2 cellular contexts compared by ENCODE assay signal in the genomic region with DNA sequence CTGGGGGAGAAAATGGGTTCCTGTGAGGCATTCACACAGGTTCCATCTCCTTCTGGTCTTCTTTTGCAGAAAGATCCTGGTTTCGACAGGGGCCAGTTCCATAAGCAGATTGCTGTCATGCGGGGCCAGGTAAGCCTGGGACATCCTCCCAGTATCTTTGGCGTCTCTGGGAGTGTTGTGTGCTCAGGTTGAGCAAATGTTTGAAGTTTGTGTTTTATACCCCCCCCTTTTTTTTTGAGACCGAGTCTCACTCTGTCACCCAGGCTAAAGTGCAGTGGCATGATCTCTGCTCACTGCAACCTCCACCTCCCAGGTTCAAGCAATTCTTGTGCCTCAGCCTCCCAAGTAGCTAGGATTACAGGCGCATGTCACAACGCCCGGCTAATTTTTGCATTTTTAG.
A peak's percentile ranks its signal among the peaks of the same experiment; 100 is the strongest.
TF ChIP-seq lines count a peak whose summit lies in the region.

No MANE protein-coding gene starts in this region.

TF ChIP-seq in liver, 16 proteins besides CTCF, POLR2A, EP300 and RAD21:
- TF ChIP-seq, protein P1, sequence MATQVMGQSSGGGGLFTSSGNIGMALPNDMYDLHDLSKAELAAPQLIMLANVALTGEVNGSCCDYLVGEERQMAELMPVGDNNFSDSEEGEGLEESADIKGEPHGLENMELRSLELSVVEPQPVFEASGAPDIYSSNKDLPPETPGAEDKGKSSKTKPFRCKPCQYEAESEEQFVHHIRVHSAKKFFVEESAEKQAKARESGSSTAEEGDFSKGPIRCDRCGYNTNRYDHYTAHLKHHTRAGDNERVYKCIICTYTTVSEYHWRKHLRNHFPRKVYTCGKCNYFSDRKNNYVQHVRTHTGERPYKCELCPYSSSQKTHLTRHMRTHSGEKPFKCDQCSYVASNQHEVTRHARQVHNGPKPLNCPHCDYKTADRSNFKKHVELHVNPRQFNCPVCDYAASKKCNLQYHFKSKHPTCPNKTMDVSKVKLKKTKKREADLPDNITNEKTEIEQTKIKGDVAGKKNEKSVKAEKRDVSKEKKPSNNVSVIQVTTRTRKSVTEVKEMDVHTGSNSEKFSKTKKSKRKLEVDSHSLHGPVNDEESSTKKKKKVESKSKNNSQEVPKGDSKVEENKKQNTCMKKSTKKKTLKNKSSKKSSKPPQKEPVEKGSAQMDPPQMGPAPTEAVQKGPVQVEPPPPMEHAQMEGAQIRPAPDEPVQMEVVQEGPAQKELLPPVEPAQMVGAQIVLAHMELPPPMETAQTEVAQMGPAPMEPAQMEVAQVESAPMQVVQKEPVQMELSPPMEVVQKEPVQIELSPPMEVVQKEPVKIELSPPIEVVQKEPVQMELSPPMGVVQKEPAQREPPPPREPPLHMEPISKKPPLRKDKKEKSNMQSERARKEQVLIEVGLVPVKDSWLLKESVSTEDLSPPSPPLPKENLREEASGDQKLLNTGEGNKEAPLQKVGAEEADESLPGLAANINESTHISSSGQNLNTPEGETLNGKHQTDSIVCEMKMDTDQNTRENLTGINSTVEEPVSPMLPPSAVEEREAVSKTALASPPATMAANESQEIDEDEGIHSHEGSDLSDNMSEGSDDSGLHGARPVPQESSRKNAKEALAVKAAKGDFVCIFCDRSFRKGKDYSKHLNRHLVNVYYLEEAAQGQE (IDR thresholded peaks at IDR 0.05): no peak
- TF ChIP-seq HNF4A (conservative IDR thresholded peaks at IDR 0.05): peak; percentile 75 to 85
- peak; percentile 30 to 56 for TF ChIP-seq RXRA (IDR thresholded peaks at IDR 0.05)
- TF ChIP-seq SP1 (IDR thresholded peaks at IDR 0.05): peak; percentile 24

TF ChIP-seq in HepG2, 621 proteins besides CTCF, POLR2A, EP300 and RAD21:
- TF ChIP-seq AGO2 (optimal IDR thresholded peaks at IDR 0.05; ENCODE audit: low read depth, low read length) (no peak), TRAFD1 (CRISPR knock-in tag; IDR thresholded peaks at IDR 0.05; ENCODE audit: borderline replicate concordance) (no peak), ZNF567 (CRISPR knock-in tag; IDR thresholded peaks at IDR 0.05; ENCODE audit: borderline replicate concordance) (no peak), ZKSCAN8 (CRISPR knock-in tag; IDR thresholded peaks at IDR 0.05; ENCODE audit: borderline replicate concordance) (no peak), ATF7-NPFF (CRISPR knock-in tag; IDR thresholded peaks at IDR 0.05; ENCODE audit: low read depth) (no peak), ZEB1 (IDR thresholded peaks at IDR 0.05; ENCODE audit: insufficient replicate concordance, low read depth) (no peak), GABPA (IDR thresholded peaks at IDR 0.05; ENCODE audit: low read depth, low read length) (no peak), GABPA (CRISPR knock-in tag; IDR thresholded peaks at IDR 0.05; ENCODE audit: low read depth) (no peak), ZSCAN22 (CRISPR knock-in tag; IDR thresholded peaks at IDR 0.05) (no peak), SOX5 (CRISPR knock-in tag; IDR thresholded peaks at IDR 0.05; ENCODE audit: borderline replicate concordance) (no peak), MIER3 (CRISPR knock-in tag; IDR thresholded peaks at IDR 0.05; ENCODE audit: borderline replicate concordance) (no peak), ZNF576 (CRISPR knock-in tag; IDR thresholded peaks at IDR 0.05) (no peak), JUND (CRISPR knock-in tag; IDR thresholded peaks at IDR 0.05) (no peak), RFX1 (IDR thresholded peaks at IDR 0.05) (no peak), ZNF24 (IDR thresholded peaks at IDR 0.05) (no peak), E2F1 (CRISPR knock-in tag; IDR thresholded peaks at IDR 0.05) (no peak), JUNB (CRISPR knock-in tag; IDR thresholded peaks at IDR 0.05; ENCODE audit: borderline replicate concordance) (no peak), SALL2 (CRISPR knock-in tag; IDR thresholded peaks at IDR 0.05) (no peak), SIX4 (CRISPR knock-in tag; IDR thresholded peaks at IDR 0.05) (no peak)
- TF ChIP-seq, protein P2, sequence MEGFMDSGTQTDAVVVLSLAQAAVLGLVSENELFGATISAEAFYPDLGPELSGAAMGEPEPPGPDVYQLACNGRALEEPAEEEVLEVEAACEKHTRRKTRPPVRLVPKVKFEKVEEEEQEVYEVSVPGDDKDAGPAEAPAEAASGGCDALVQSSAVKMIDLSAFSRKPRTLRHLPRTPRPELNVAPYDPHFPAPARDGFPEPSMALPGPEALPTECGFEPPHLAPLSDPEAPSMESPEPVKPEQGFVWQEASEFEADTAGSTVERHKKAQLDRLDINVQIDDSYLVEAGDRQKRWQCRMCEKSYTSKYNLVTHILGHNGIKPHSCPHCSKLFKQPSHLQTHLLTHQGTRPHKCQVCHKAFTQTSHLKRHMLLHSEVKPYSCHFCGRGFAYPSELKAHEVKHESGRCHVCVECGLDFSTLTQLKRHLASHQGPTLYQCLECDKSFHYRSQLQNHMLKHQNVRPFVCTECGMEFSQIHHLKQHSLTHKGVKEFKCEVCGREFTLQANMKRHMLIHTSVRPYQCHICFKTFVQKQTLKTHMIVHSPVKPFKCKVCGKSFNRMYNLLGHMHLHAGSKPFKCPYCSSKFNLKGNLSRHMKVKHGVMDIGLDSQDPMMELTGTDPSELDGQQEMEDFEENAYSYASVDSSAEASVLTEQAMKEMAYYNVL (CRISPR knock-in tag; IDR thresholded peaks at IDR 0.05; ENCODE audit: borderline replicate concordance): no peak
